ENCODE assay signal across 20 cellular contexts in genomic region chr1:16906873-16907272, GRCh38. TPM values are rescaled to one million over a fixed set of nuclear protein-coding genes. Genes with fewer than 3 reads are reported as not detected.
DNase-seq lines count a peak whose midpoint lies in the region; ATAC-seq and TF ChIP-seq lines count a peak whose summit lies in the region.
"Had no signal": no experiment of that assay in that cellular context is flagged by ENCODE, and none has a peak within 500 bp of the region (broad histone marks: within the 10 kb centered on the region; RNA-seq: fewer than 3 reads in every experiment).

No MANE protein-coding gene starts in this region.

- H3K27ac ChIP-seq in HCT116 (ENCODE audit: low read depth, low read length), result peak overlapping the region; percentile 89
- peak overlapping the region; percentile 0 for H3K27ac ChIP-seq in skeletal muscle tissue (ENCODE audit: low read depth, low read length)
- H3K27ac ChIP-seq: A549, HL-60 had no signal

- peaks cover 20 to 47% of the 10 kb centered on the region in 2 experiments for H3K4me1 ChIP-seq in HCT116 (ENCODE audit: control insufficient read depth in 1 of 2, insufficient read depth in 2 of 2, low read length in 2 of 2)
- H3K4me1 ChIP-seq in skeletal muscle tissue (ENCODE audit: control insufficient read depth in 3 of 3, insufficient read depth in 3 of 3, low read length in 3 of 3), result peaks cover 21 to 28% (median 21%) of the 10 kb centered on the region in 3 donors

- in situ Hi-C loops in ACHN (cut with HindIII; ENCODE audit: low pct_ligation_motif_present, low pct_unique_long_range_greater_than_20kb, low sequenced_read_pairs), result no loop called here

- RAD21 ChIA-PET in HCT116 (lab: Charles Lee; ENCODE audit: low non-redundant PET in 1 of 2, low total read pairs in 2 of 2, uncharacterized antibody in 2 of 2, unreplicated experiment in 2 of 2), result no interaction called here

- H3K9me3 Mint-ChIP-seq in activated T-cell treated with anti-CD3 and anti-CD28 coated beads, Interleukin-2, amount 50 U/mL, for 72 hours, result no peaks in the 10 kb centered on the region
- no peaks in the 10 kb centered on the region for H3K9me3 Mint-ChIP-seq in activated T-cell treated with anti-CD3 and anti-CD28 coated beads, Interleukin-2, amount 50 U/mL, for 24 hours

- no peaks in the 10 kb centered on the region for H3K79me2 ChIP-seq in HCT116 (ENCODE audit: insufficient read depth, low read length)

- no peaks in the 10 kb centered on the region for H3K36me3 ChIP-seq in HCT116 (ENCODE audit: control insufficient read depth in 1 of 2, insufficient read depth in 2 of 2, low read length in 2 of 2)
- H3K36me3 ChIP-seq in skeletal muscle tissue (ENCODE audit: control insufficient read depth in 3 of 3, insufficient read depth in 3 of 3, low read length in 3 of 3), result no peaks in the 10 kb centered on the region
- H3K36me3 ChIP-seq: MG63 had no signal

- no peaks in the 10 kb centered on the region for H3K36me3 Mint-ChIP-seq in activated T-cell treated with anti-CD3 and anti-CD28 coated beads, Interleukin-2, amount 50 U/mL, for 72 hours (ENCODE audit: insufficient read depth in 2 of 2)
- H3K36me3 Mint-ChIP-seq in activated T-cell treated with anti-CD3 and anti-CD28 coated beads, Interleukin-2, amount 50 U/mL, for 24 hours (ENCODE audit: low read depth), result no peaks in the 10 kb centered on the region

- POLR2A ChIA-PET in HCT116 (lab: Charles Lee), result interaction anchor here (0.7 to 1.0 kb wide), 2 partner anchors 12 to 393 kb away, joined by 3 read pairs; no protein-coding TSS in a partner anchor

- H3K4me2 ChIP-seq in HCT116 (ENCODE audit: low read length), result no peak overlapping the region
- H3K4me2 ChIP-seq: A549, GM23338, SK-N-SH had no signal

- CTCF ChIA-PET in HCT116 (lab: Charles Lee), result interaction anchor here (2.0 kb wide), 1 partner anchor 286 kb away, joined by 6 read pairs; no protein-coding TSS in a partner anchor

- no peak overlapping the region for H3K9ac ChIP-seq in HCT116 (ENCODE audit: low read length)
- peak overlapping the region in 1 of 3 donors; percentile 99 for H3K9ac ChIP-seq in skeletal muscle tissue (ENCODE audit: low read depth in 1 of 3, low read length in 3 of 3)
- H3K9ac ChIP-seq: SK-N-SH had no signal

- H3K27ac Mint-ChIP-seq in activated T-cell treated with anti-CD3 and anti-CD28 coated beads, Interleukin-2, amount 50 U/mL, for 72 hours, result peak overlapping the region; percentile 42
- H3K27ac Mint-ChIP-seq in activated T-cell treated with anti-CD3 and anti-CD28 coated beads, Interleukin-2, amount 50 U/mL, for 24 hours, result no peak overlapping the region

- no peak for TF ChIP-seq POLR2A in HCT116 (IDR thresholded peaks at IDR 0.05; ENCODE audit: borderline replicate concordance, extremely low read depth, insufficient read depth, insufficient read length)

- DNase-seq in activated T-cell treated with anti-CD3 and anti-CD28 coated beads, Interleukin-2, amount 50 U/mL, for 72 hours, result no peak
- no peak for DNase-seq in activated T-cell treated with anti-CD3 and anti-CD28 coated beads, Interleukin-2, amount 50 U/mL, for 24 hours
- DNase-seq in HCT116 (ENCODE audit: low read depth, low spot score) (no peak), islet precursor cell (peak; percentile 45), ACHN (no peak), NOMO-1 (lab: John Stamatoyannopoulos, UW; ENCODE audit: unreplicated experiment in 2 of 2) (no peak)
- DNase-seq: CD8-positive, alpha-beta memory T cell; MG63; NCI-H1105; NCI-H187; NCI-H446; NCI-H748 treated with DMSO at 0.1 percent for 48 hours; Right ventricle myocardium superior; SK-N-SH had no signal

- H3K27me3 Mint-ChIP-seq in activated T-cell treated with anti-CD3 and anti-CD28 coated beads, Interleukin-2, amount 50 U/mL, for 72 hours (ENCODE audit: low read depth), result no peaks in the 10 kb centered on the region
- no peaks in the 10 kb centered on the region for H3K27me3 Mint-ChIP-seq in activated T-cell treated with anti-CD3 and anti-CD28 coated beads, Interleukin-2, amount 50 U/mL, for 24 hours

- intact Hi-C loops in HCT116 (cut with micrococcal nuclease), result no loop called here

- no peaks in the 10 kb centered on the region for H4K20me1 ChIP-seq in HCT116 (ENCODE audit: insufficient read depth)

- no peak for ATAC-seq in activated T-cell treated with anti-CD3 and anti-CD28 coated beads, Interleukin-2, amount 50 U/mL, for 72 hours (replicated peaks in 1 of 2)
- ATAC-seq in HCT116 (no peak), HG03025 (IDR thresholded peaks at IDR 0.05; ENCODE audit: low FRiP score, unreplicated experiment) (no peak)
- ATAC-seq: A549, GM23338, Panc1 had no signal

- no peak for TF ChIP-seq CTCF in HCT116 (IDR thresholded peaks at IDR 0.05 in 2 of 3, conservative IDR thresholded peaks at IDR 0.05 in 1 of 3; ENCODE audit: borderline replicate concordance in 1 of 3, insufficient read depth in 1 of 3, low read depth in 2 of 3, low read length in 2 of 3)

- peaks cover 24% of the 10 kb centered on the region for H3K4me1 Mint-ChIP-seq in activated T-cell treated with anti-CD3 and anti-CD28 coated beads, Interleukin-2, amount 50 U/mL, for 72 hours (ENCODE audit: low read depth)
- peaks cover 28% of the 10 kb centered on the region for H3K4me1 Mint-ChIP-seq in activated T-cell treated with anti-CD3 and anti-CD28 coated beads, Interleukin-2, amount 50 U/mL, for 24 hours (ENCODE audit: low read depth)

- TF ChIP-seq RAD21 in HCT116 (IDR thresholded peaks at IDR 0.05; ENCODE audit: low read depth), result no peak

- no TSS peak for BruUV-seq in HCT116 (replicated peaks; lab: Mats Ljungman, UMichigan)

- peak overlapping the region in 1 of 2 donors; percentile 6 for H3K4me3 Mint-ChIP-seq in activated T-cell treated with anti-CD3 and anti-CD28 coated beads, Interleukin-2, amount 50 U/mL, for 72 hours
- H3K4me3 Mint-ChIP-seq in activated T-cell treated with anti-CD3 and anti-CD28 coated beads, Interleukin-2, amount 50 U/mL, for 24 hours, result no peak overlapping the region
- H3K4me3 Mint-ChIP-seq: GM23338 had no signal

- H3K9me3 ChIP-seq in HCT116 (ENCODE audit: control insufficient read depth in 1 of 2, insufficient read depth in 1 of 2, low read depth in 1 of 2, low read length in 2 of 2) (no peaks in the 10 kb centered on the region), skeletal muscle tissue (ENCODE audit: control insufficient read depth in 3 of 3, low read length in 3 of 3) (no peaks in the 10 kb centered on the region)
- H3K9me3 ChIP-seq: MG63, SK-N-SH had no signal

- H3K4me3 ChIP-seq in HCT116 (replicated peaks in 1 of 2; ENCODE audit: low read depth in 1 of 2, low read length in 2 of 2) (no peak overlapping the region), skeletal muscle tissue (ENCODE audit: low read length in 3 of 3) (no peak overlapping the region)
- H3K4me3 ChIP-seq: A549, GM23338, MG63 had no signal

- H3K27me3 ChIP-seq in HCT116 (ENCODE audit: insufficient read depth, low read length) (no peaks in the 10 kb centered on the region), skeletal muscle tissue (ENCODE audit: control insufficient read depth in 3 of 3, insufficient read depth in 3 of 3, low read length in 3 of 3) (no peaks in the 10 kb centered on the region)
- H3K27me3 ChIP-seq: MG63 had no signal

- no peak overlapping the region for H2AFZ ChIP-seq in HCT116 (ENCODE audit: low read depth, low read length, poor library complexity, severe bottlenecking)
- H2AFZ ChIP-seq: GM23338 had no signal

- no peaks in the 10 kb centered on the region for H3K9me2 ChIP-seq in HCT116 (ENCODE audit: insufficient read depth)
- H3K9me2 ChIP-seq: SK-N-SH had no signal

TF ChIP-seq in HCT116, 20 proteins besides CTCF, POLR2A, EP300 and RAD21:
- TF ChIP-seq SRF (IDR thresholded peaks at IDR 0.05; ENCODE audit: low read depth) (no peak), FOSL1 (IDR thresholded peaks at IDR 0.05; ENCODE audit: low read depth) (no peak), ZNF274 (IDR thresholded peaks at IDR 0.05; ENCODE audit: low read depth, low read length) (no peak), JUND (IDR thresholded peaks at IDR 0.05) (no peak), SP1 (IDR thresholded peaks at IDR 0.05; ENCODE audit: low read depth) (no peak), ELF1 (IDR thresholded peaks at IDR 0.05; ENCODE audit: borderline replicate concordance, low read depth) (no peak), TCF7L2 (IDR thresholded peaks at IDR 0.05; ENCODE audit: borderline replicate concordance, extremely low read depth, insufficient read depth, insufficient read length) (no peak), CEBPB (IDR thresholded peaks at IDR 0.05; ENCODE audit: low read depth) (no peak)
- TF ChIP-seq, protein P1, sequence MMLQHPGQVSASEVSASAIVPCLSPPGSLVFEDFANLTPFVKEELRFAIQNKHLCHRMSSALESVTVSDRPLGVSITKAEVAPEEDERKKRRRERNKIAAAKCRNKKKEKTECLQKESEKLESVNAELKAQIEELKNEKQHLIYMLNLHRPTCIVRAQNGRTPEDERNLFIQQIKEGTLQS (IDR thresholded peaks at IDR 0.05), result no peak
- TF ChIP-seq, protein P2, sequence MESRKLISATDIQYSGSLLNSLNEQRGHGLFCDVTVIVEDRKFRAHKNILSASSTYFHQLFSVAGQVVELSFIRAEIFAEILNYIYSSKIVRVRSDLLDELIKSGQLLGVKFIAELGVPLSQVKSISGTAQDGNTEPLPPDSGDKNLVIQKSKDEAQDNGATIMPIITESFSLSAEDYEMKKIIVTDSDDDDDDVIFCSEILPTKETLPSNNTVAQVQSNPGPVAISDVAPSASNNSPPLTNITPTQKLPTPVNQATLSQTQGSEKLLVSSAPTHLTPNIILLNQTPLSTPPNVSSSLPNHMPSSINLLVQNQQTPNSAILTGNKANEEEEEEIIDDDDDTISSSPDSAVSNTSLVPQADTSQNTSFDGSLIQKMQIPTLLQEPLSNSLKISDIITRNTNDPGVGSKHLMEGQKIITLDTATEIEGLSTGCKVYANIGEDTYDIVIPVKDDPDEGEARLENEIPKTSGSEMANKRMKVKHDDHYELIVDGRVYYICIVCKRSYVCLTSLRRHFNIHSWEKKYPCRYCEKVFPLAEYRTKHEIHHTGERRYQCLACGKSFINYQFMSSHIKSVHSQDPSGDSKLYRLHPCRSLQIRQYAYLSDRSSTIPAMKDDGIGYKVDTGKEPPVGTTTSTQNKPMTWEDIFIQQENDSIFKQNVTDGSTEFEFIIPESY (IDR thresholded peaks at IDR 0.05; ENCODE audit: extremely low read depth, insufficient replicate concordance, low read length), result no peak

RNA-seq across cellular contexts. Expression of gene RNU1-2, which starts 11.1 kb away (rescaled TPM):
- 1,000 to 10,000 TPM; 1,100 to 1,278 TPM for total RNA-seq in activated T-cell treated with anti-CD3 and anti-CD28 coated beads, Interleukin-2, amount 50 U/mL, for 72 hours
- total RNA-seq in HCT116 (2021; ENCODE audit: unreplicated experiment), result 1,685 TPM
- polyA plus RNA-seq in HCT116 (2012), result 8.8 and 29.6 TPM in 2 replicates
- total RNA-seq in skeletal muscle tissue, result under 0.01 TPM
- total RNA-seq: GM23338 had no signal
- polyA plus RNA-seq: CD8-positive, alpha-beta memory T cell; GM23338; SK-N-SH had no signal

RNA-seq across cellular contexts. Expression of gene CROCC, which starts 14.9 kb away (rescaled TPM):
- 10 to 100 TPM; 16.8 to 24.7 TPM for total RNA-seq in activated T-cell treated with anti-CD3 and anti-CD28 coated beads, Interleukin-2, amount 50 U/mL, for 72 hours
- total RNA-seq in HCT116 (2021; ENCODE audit: unreplicated experiment) (30.1 TPM), skeletal muscle tissue (6.8 TPM)
- 17.8 and 19.2 TPM in 2 replicates for polyA plus RNA-seq in HCT116 (2012)

Comparison
In these comparisons a context has a peak if more than half of its experiments do, and no peak if none do; other contexts are left out.
1. RNA of gene RNU1-2, which starts 11.1 kb away (total RNA-seq): 1,685 TPM in HCT116 (single experiment) and 1,100 to 1,278 TPM in activated T-cell treated with anti-CD3 and anti-CD28 coated beads, Interleukin-2, amount 50 U/mL, for 72 hours; under 0.01 TPM in skeletal muscle tissue (single experiment); every median in the first group is over 1,000 times any median in the second.